In the genomic region with DNA sequence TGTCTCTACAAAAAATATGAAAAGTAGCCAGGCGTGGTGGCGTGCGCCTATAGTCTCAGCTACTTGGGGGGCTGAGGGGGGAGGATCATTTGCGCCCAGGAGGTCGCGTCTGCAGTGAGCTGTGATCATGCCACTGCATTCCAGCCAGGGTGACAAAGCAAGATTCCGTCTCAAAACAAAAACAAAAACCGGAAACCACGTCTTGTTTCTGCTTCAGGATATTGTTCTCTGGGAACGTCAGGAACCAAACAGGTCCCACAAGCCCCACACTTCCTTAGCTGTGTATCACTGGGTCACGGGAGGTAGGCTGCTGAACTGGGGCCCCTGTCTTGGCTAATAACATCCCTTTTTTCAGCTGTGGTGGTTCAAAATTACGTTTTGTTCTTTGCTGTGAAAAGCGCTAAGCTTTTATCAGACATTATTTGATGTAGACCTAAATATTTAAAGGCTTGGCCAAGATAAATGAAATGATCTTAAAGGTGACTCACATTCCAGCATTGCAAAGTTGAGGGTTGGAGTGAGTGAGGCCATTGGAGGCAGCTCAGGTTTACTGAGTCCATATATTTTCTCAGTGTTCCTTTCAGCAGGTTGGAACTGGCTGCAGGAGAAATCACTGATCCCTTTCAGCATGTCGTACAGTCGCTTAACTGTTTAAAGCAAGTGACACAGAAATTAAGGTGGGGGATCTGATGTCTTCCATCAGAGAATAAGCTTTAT, we compare ENCODE assay signal across 2 cellular contexts.
TF ChIP-seq lines count a peak whose summit lies in the region.

No MANE protein-coding gene starts in this region.

TF ChIP-seq in HCT116, 20 proteins besides CTCF, POLR2A, EP300 and RAD21:
- TF ChIP-seq, protein P1, sequence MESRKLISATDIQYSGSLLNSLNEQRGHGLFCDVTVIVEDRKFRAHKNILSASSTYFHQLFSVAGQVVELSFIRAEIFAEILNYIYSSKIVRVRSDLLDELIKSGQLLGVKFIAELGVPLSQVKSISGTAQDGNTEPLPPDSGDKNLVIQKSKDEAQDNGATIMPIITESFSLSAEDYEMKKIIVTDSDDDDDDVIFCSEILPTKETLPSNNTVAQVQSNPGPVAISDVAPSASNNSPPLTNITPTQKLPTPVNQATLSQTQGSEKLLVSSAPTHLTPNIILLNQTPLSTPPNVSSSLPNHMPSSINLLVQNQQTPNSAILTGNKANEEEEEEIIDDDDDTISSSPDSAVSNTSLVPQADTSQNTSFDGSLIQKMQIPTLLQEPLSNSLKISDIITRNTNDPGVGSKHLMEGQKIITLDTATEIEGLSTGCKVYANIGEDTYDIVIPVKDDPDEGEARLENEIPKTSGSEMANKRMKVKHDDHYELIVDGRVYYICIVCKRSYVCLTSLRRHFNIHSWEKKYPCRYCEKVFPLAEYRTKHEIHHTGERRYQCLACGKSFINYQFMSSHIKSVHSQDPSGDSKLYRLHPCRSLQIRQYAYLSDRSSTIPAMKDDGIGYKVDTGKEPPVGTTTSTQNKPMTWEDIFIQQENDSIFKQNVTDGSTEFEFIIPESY (IDR thresholded peaks at IDR 0.05; ENCODE audit: extremely low read depth, insufficient replicate concordance, low read length), result no peak
- no peak for TF ChIP-seq EZH2phosphoT487 (IDR thresholded peaks at IDR 0.05; ENCODE audit: borderline replicate concordance)
- TF ChIP-seq, protein P2, sequence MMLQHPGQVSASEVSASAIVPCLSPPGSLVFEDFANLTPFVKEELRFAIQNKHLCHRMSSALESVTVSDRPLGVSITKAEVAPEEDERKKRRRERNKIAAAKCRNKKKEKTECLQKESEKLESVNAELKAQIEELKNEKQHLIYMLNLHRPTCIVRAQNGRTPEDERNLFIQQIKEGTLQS (IDR thresholded peaks at IDR 0.05), result no peak
- no peak for TF ChIP-seq ELF1 (IDR thresholded peaks at IDR 0.05; ENCODE audit: borderline replicate concordance, low read depth)
- peak; percentile 70 for TF ChIP-seq POLR2AphosphoS5 (IDR thresholded peaks at IDR 0.05; ENCODE audit: low read depth, low read length)
- no peak for TF ChIP-seq TCF7L2 (IDR thresholded peaks at IDR 0.05; ENCODE audit: borderline replicate concordance, extremely low read depth, insufficient read depth, insufficient read length)
- peak; percentile 61; the same call in 1 of the 2 replicates for TF ChIP-seq SP1 (IDR thresholded peaks at IDR 0.05; ENCODE audit: low read depth)
- TF ChIP-seq FOSL1 (IDR thresholded peaks at IDR 0.05; ENCODE audit: low read depth), result peak; percentile 50; the same call in 1 of the 2 replicates
- peak; percentile 50 for TF ChIP-seq YY1 (IDR thresholded peaks at IDR 0.05; ENCODE audit: extremely low read depth, insufficient replicate concordance, low read depth, low read length)
- no peak for TF ChIP-seq ZFX (IDR thresholded peaks at IDR 0.05)
- TF ChIP-seq, protein P3, sequence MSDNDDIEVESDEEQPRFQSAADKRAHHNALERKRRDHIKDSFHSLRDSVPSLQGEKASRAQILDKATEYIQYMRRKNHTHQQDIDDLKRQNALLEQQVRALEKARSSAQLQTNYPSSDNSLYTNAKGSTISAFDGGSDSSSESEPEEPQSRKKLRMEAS (IDR thresholded peaks at IDR 0.05), result peak; percentile 56; the same call in 1 of the 2 replicates
- peak; percentile 69; the same call in 1 of the 2 replicates for TF ChIP-seq CBX3 (IDR thresholded peaks at IDR 0.05; ENCODE audit: low read depth)
- peak; percentile 47; the same call in 1 of the 2 replicates for TF ChIP-seq JUND (IDR thresholded peaks at IDR 0.05)

TF ChIP-seq in K562, 482 proteins besides CTCF, POLR2A, EP300 and RAD21 (continues in another document):
- TF ChIP-seq MAFG (tag; conservative IDR thresholded peaks at IDR 0.05), result peak; percentile 68
- TF ChIP-seq EP400 (IDR thresholded peaks at IDR 0.05), result 0 out of 2 replicates have a peak, but pooled peaks have one; percentile 29
- peak; percentile 26; the same call in 1 of the 2 replicates for TF ChIP-seq MBD2 (IDR thresholded peaks at IDR 0.05; ENCODE audit: borderline replicate concordance, low read depth)
- TF ChIP-seq, protein P4, sequence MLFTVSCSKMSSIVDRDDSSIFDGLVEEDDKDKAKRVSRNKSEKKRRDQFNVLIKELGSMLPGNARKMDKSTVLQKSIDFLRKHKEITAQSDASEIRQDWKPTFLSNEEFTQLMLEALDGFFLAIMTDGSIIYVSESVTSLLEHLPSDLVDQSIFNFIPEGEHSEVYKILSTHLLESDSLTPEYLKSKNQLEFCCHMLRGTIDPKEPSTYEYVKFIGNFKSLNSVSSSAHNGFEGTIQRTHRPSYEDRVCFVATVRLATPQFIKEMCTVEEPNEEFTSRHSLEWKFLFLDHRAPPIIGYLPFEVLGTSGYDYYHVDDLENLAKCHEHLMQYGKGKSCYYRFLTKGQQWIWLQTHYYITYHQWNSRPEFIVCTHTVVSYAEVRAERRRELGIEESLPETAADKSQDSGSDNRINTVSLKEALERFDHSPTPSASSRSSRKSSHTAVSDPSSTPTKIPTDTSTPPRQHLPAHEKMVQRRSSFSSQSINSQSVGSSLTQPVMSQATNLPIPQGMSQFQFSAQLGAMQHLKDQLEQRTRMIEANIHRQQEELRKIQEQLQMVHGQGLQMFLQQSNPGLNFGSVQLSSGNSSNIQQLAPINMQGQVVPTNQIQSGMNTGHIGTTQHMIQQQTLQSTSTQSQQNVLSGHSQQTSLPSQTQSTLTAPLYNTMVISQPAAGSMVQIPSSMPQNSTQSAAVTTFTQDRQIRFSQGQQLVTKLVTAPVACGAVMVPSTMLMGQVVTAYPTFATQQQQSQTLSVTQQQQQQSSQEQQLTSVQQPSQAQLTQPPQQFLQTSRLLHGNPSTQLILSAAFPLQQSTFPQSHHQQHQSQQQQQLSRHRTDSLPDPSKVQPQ (CRISPR knock-in tag; IDR thresholded peaks at IDR 0.05; ENCODE audit: borderline replicate concordance), result no peak
- TF ChIP-seq GABPB1 (CRISPR knock-in tag; IDR thresholded peaks at IDR 0.05), result no peak
- TF ChIP-seq SREBF2 (CRISPR knock-in tag; IDR thresholded peaks at IDR 0.05), result 0 out of 2 replicates have a peak, but pooled peaks have one; percentile 35
- 0 out of 2 replicates have a peak, but pooled peaks have one; percentile 58 for TF ChIP-seq NR1H2 (CRISPR knock-in tag; IDR thresholded peaks at IDR 0.05)
- TF ChIP-seq DMBX1 (CRISPR knock-in tag; IDR thresholded peaks at IDR 0.05; ENCODE audit: borderline replicate concordance), result peak; percentile 70; the same call in 1 of the 2 replicates
- peak; percentile 39; the same call in 1 of the 2 replicates for TF ChIP-seq NFIC (IDR thresholded peaks at IDR 0.05)
- peak; percentile 68; the same call in 1 of the 2 replicates for TF ChIP-seq GATAD2A (IDR thresholded peaks at IDR 0.05)
- TF ChIP-seq TCF3 (CRISPR knock-in tag; IDR thresholded peaks at IDR 0.05), result 0 out of 2 replicates have a peak, but pooled peaks have one; percentile 12
- TF ChIP-seq, protein P5, sequence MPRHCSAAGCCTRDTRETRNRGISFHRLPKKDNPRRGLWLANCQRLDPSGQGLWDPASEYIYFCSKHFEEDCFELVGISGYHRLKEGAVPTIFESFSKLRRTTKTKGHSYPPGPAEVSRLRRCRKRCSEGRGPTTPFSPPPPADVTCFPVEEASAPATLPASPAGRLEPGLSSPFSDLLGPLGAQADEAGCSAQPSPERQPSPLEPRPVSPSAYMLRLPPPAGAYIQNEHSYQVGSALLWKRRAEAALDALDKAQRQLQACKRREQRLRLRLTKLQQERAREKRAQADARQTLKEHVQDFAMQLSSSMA (CRISPR knock-in tag; IDR thresholded peaks at IDR 0.05), result no peak
- no peak for TF ChIP-seq HNRNPK (IDR thresholded peaks at IDR 0.05; ENCODE audit: low read depth, low read length, poor library complexity, severe bottlenecking)
- TF ChIP-seq MAFF (IDR thresholded peaks at IDR 0.05; ENCODE audit: low read length), result peak; percentile 34; the same call in 1 of the 2 replicates
- TF ChIP-seq DPF2 (IDR thresholded peaks at IDR 0.05), result peak; percentile 31; the same call in 1 of the 2 replicates
- 0 out of 2 replicates have a peak, but pooled peaks have one; percentile 30 for TF ChIP-seq TEAD4 (IDR thresholded peaks at IDR 0.05; ENCODE audit: low read length)
- TF ChIP-seq TEAD4 (CRISPR knock-in tag; IDR thresholded peaks at IDR 0.05; ENCODE audit: borderline replicate concordance), result no peak
- peak; percentile 67 for TF ChIP-seq GABPA (tag; conservative IDR thresholded peaks at IDR 0.05; ENCODE audit: low read depth)
- TF ChIP-seq, protein P6, sequence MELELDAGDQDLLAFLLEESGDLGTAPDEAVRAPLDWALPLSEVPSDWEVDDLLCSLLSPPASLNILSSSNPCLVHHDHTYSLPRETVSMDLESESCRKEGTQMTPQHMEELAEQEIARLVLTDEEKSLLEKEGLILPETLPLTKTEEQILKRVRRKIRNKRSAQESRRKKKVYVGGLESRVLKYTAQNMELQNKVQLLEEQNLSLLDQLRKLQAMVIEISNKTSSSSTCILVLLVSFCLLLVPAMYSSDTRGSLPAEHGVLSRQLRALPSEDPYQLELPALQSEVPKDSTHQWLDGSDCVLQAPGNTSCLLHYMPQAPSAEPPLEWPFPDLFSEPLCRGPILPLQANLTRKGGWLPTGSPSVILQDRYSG (tag; conservative IDR thresholded peaks at IDR 0.05; ENCODE audit: low read depth), result 0 out of 2 replicates have a peak, but pooled peaks have one; percentile 62
- TF ChIP-seq ZNF584 (CRISPR knock-in tag; IDR thresholded peaks at IDR 0.05; ENCODE audit: low read depth), result no peak
- peak; percentile 63 for TF ChIP-seq TBP (optimal IDR thresholded peaks at IDR 0.05; ENCODE audit: low read depth, low read length)
- TF ChIP-seq, protein P7, sequence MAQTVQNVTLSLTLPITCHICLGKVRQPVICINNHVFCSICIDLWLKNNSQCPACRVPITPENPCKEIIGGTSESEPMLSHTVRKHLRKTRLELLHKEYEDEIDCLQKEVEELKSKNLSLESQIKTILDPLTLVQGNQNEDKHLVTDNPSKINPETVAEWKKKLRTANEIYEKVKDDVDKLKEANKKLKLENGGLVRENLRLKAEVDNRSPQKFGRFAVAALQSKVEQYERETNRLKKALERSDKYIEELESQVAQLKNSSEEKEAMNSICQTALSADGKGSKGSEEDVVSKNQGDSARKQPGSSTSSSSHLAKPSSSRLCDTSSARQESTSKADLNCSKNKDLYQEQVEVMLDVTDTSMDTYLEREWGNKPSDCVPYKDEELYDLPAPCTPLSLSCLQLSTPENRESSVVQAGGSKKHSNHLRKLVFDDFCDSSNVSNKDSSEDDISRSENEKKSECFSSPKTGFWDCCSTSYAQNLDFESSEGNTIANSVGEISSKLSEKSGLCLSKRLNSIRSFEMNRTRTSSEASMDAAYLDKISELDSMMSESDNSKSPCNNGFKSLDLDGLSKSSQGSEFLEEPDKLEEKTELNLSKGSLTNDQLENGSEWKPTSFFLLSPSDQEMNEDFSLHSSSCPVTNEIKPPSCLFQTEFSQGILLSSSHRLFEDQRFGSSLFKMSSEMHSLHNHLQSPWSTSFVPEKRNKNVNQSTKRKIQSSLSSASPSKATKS (CRISPR knock-in tag; IDR thresholded peaks at IDR 0.05), result no peak
- TF ChIP-seq NR2C2 (CRISPR knock-in tag; IDR thresholded peaks at IDR 0.05), result no peak
- 0 out of 2 replicates have a peak, but pooled peaks have one; percentile 26 for TF ChIP-seq NR2C2 (tag; IDR thresholded peaks at IDR 0.05)
- no peak for TF ChIP-seq RBBP5 (IDR thresholded peaks at IDR 0.05; ENCODE audit: borderline replicate concordance, insufficient read depth, low read length, poor library complexity, severe bottlenecking)
- TF ChIP-seq BHLHE40 (IDR thresholded peaks at IDR 0.05; ENCODE audit: low read length), result peak; percentile 43; the same call in 1 of the 2 replicates
- 0 out of 2 replicates have a peak, but pooled peaks have one; percentile 34 for TF ChIP-seq ARID1B (IDR thresholded peaks at IDR 0.05)
- TF ChIP-seq MEF2D (tag; conservative IDR thresholded peaks at IDR 0.05; ENCODE audit: low read depth), result 0 out of 2 replicates have a peak, but pooled peaks have one; percentile 37
- peak; percentile 80 for TF ChIP-seq C11orf30 (IDR thresholded peaks at IDR 0.05; ENCODE audit: low read depth)
- TF ChIP-seq, protein P8, sequence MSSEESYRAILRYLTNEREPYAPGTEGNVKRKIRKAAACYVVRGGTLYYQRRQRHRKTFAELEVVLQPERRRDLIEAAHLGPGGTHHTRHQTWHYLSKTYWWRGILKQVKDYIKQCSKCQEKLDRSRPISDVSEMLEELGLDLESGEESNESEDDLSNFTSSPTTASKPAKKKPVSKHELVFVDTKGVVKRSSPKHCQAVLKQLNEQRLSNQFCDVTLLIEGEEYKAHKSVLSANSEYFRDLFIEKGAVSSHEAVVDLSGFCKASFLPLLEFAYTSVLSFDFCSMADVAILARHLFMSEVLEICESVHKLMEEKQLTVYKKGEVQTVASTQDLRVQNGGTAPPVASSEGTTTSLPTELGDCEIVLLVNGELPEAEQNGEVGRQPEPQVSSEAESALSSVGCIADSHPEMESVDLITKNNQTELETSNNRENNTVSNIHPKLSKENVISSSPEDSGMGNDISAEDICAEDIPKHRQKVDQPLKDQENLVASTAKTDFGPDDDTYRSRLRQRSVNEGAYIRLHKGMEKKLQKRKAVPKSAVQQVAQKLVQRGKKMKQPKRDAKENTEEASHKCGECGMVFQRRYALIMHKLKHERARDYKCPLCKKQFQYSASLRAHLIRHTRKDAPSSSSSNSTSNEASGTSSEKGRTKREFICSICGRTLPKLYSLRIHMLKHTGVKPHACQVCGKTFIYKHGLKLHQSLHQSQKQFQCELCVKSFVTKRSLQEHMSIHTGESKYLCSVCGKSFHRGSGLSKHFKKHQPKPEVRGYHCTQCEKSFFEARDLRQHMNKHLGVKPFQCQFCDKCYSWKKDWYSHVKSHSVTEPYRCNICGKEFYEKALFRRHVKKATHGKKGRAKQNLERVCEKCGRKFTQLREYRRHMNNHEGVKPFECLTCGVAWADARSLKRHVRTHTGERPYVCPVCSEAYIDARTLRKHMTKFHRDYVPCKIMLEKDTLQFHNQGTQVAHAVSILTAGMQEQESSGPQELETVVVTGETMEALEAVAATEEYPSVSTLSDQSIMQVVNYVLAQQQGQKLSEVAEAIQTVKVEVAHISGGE (CRISPR knock-in tag; IDR thresholded peaks at IDR 0.05), result peak in 1 of 3 experiments; percentile 50; a peak in 1 of 6 replicates
- 0 out of 4 replicates have a peak, but pooled peaks of 1 of the 2 experiments have one; percentile 14 for TF ChIP-seq HDAC1 (IDR thresholded peaks at IDR 0.05)
- 0 out of 2 replicates have a peak, but pooled peaks have one; percentile 23 for TF ChIP-seq ETV1 (tag; conservative IDR thresholded peaks at IDR 0.05; ENCODE audit: low read depth)
- TF ChIP-seq SMAD4 (CRISPR knock-in tag; conservative IDR thresholded peaks at IDR 0.05), result 0 out of 2 replicates have a peak, but pooled peaks have one; percentile 25
- TF ChIP-seq SOX6 (IDR thresholded peaks at IDR 0.05), result peak; percentile 64; the same call in 1 of the 2 replicates
- peak; percentile 16; the same call in 1 of the 2 replicates for TF ChIP-seq CTBP1 (IDR thresholded peaks at IDR 0.05; ENCODE audit: borderline replicate concordance)
- peak; percentile 38; the same call in 1 of the 2 replicates for TF ChIP-seq L3MBTL2 (IDR thresholded peaks at IDR 0.05)
- peak; percentile 52; the same call in 1 of the 2 replicates for TF ChIP-seq SPI1 (IDR thresholded peaks at IDR 0.05; ENCODE audit: borderline replicate concordance, low read depth, low read length)
- no peak for TF ChIP-seq NR4A1 (CRISPR knock-in tag; IDR thresholded peaks at IDR 0.05)
- TF ChIP-seq NR4A1 (tag; IDR thresholded peaks at IDR 0.05), result peak; percentile 74; the same call in 1 of the 2 replicates
- peak; percentile 45; the same call in 1 of the 2 replicates for TF ChIP-seq MAFK (IDR thresholded peaks at IDR 0.05; ENCODE audit: low read length)
- 0 out of 2 replicates have a peak, but pooled peaks have one; percentile 13 for TF ChIP-seq CREM (IDR thresholded peaks at IDR 0.05; ENCODE audit: low read depth)
- no peak for TF ChIP-seq SMAD2 (IDR thresholded peaks at IDR 0.05; ENCODE audit: low read depth, low read length)
- TF ChIP-seq SMARCE1 (IDR thresholded peaks at IDR 0.05), result 0 out of 2 replicates have a peak, but pooled peaks have one; percentile 40
- peak; percentile 64 for TF ChIP-seq NFE2 (IDR thresholded peaks at IDR 0.05; ENCODE audit: low read depth)
